Comparison of ENCODE assay signal across 26 cellular contexts in the genomic region with DNA sequence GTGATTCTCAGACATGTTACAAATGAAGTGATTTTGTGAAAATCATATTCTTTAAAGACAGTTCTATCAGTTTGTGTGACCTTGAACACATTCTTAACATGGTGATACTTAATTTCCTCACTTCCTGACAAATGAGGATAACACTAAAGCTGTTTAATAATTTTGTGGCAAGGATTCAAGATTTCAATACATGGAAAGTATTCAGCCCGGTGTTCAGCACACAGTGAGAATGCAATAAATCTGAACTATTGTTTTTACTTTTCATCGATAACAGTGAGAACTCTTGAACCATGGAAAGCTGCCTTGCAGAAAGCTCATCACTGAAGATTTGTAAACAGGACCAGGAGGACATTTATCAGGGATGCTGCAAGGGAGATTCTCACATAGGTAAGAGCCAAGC. TPM values are rescaled to one million over a fixed set of nuclear protein-coding genes. Genes with fewer than 3 reads are reported as not detected.
"Had no signal": no experiment of that assay in that cellular context is flagged by ENCODE, and none has a peak within 500 bp of the region (broad histone marks: within the 10 kb centered on the region; RNA-seq: fewer than 3 reads in every experiment).

No MANE protein-coding gene starts in this region.

- H3K4me3 ChIP-seq: adrenal gland, coronary artery, ovary, right lobe of liver, skin epidermis, tibial nerve, uterus had no signal

- H3K27ac Mint-ChIP-seq: activated B cell treated with CpG ODN at 0.5 μM for 24 hours; activated CD4-positive, alpha-beta T cell treated with anti-CD3 and anti-CD28 coated beads for 36 hours; activated naive CD8-positive, alpha-beta T cell; activated T-helper 2 cell treated with anti-CD3 and anti-CD28 coated beads, Interferon-gamma antibody, Interleukin-2, Interleukin-4, amounts not matched to agents 10 μg/mL and 5 μg/mL and 100 μg/mL, durations not matched to agents 14 hours and 24 hours and 36 hours; natural killer cell treated with Interleukin-12 subunit alpha and Interleukin-12 subunit beta and Interleukin-15 and Interleukin-18, amount 100 ng/mL, for 72 hours; stimulated activated effector memory CD8-positive, alpha-beta T cell treated with anti-CD3 and anti-CD28 coated beads, Interleukin-12 subunit alpha, Interleukin-12 subunit beta, amount 100 ng/mL, for 72 hours; stimulated activated naive CD8-positive, alpha-beta T cell treated with anti-CD3 and anti-CD28 coated beads, Interleukin-15, amount 100 ng/mL, for 72 hours; T-helper 17 cell had no signal

- H3K4me3 Mint-ChIP-seq: activated B cell treated with CpG ODN at 0.5 μM for 24 hours; activated CD4-positive, alpha-beta T cell treated with anti-CD3 and anti-CD28 coated beads for 36 hours; activated naive CD8-positive, alpha-beta T cell; activated T-cell treated with anti-CD3 and anti-CD28 coated beads, Interleukin-2, amount 50 U/mL, for 4 hours; central memory CD8-positive, alpha-beta T cell; natural killer cell treated with Interleukin-12 subunit alpha and Interleukin-12 subunit beta and Interleukin-15 and Interleukin-18, amount 100 ng/mL, for 72 hours; stimulated activated effector memory CD8-positive, alpha-beta T cell treated with anti-CD3 and anti-CD28 coated beads, Interleukin-12 subunit alpha, Interleukin-12 subunit beta, amount 100 ng/mL, for 72 hours; stimulated activated naive CD8-positive, alpha-beta T cell treated with anti-CD3 and anti-CD28 coated beads, Interleukin-15, amount 100 ng/mL, for 72 hours; T-helper 17 cell had no signal

- H3K36me3 ChIP-seq: adrenal gland, neutrophil, ovary, right lobe of liver, tibial nerve, uterus had no signal

- H3K9me3 ChIP-seq: adrenal gland, neutrophil, ovary, right lobe of liver, tibial nerve, uterus had no signal

- H3K4me1 ChIP-seq: right lobe of liver, uterus had no signal

- DNase-seq: activated B cell treated with CpG ODN at 0.5 μM for 24 hours; activated CD4-positive, alpha-beta T cell treated with anti-CD3 and anti-CD28 coated beads for 36 hours; activated CD4-positive, alpha-beta T cell treated with anti-CD3 and anti-CD28 coated beads, Interleukin-2, amount 50 U/mL, for 4 hours; activated CD8-positive, alpha-beta memory T cell treated with anti-CD3 and anti-CD28 coated beads, Interleukin-2, amount 50 U/mL, for 48 hours; activated naive CD4-positive, alpha-beta T cell; activated T-cell treated with anti-CD3 and anti-CD28 coated beads, Interleukin-2, amount 50 U/mL, for 4 hours; ovary; right lobe of liver; stimulated activated CD4-positive, alpha-beta T cell treated with anti-CD3 and anti-CD28 coated beads, Interleukin-2, amount 100 ng/mL, for 24 hours; stimulated activated naive CD8-positive, alpha-beta T cell treated with anti-CD3 and anti-CD28 coated beads, Interleukin-15, amount 100 ng/mL, for 72 hours; SW 1271; T-helper 17 cell had no signal

- H3K27me3 Mint-ChIP-seq: activated naive CD8-positive, alpha-beta T cell had no signal

- H3K27me3 ChIP-seq: neutrophil, ovary, right lobe of liver, tibial nerve, uterus had no signal

- H3K36me3 Mint-ChIP-seq: activated naive CD8-positive, alpha-beta T cell; natural killer cell treated with Interleukin-12 subunit alpha and Interleukin-12 subunit beta and Interleukin-15 and Interleukin-18, amount 100 ng/mL, for 72 hours; stimulated activated effector memory CD8-positive, alpha-beta T cell treated with anti-CD3 and anti-CD28 coated beads, Interleukin-12 subunit alpha, Interleukin-12 subunit beta, amount 100 ng/mL, for 72 hours had no signal

- ATAC-seq: activated CD4-positive, alpha-beta T cell treated with anti-CD3 and anti-CD28 coated beads for 36 hours; activated T-cell treated with anti-CD3 and anti-CD28 coated beads, Interleukin-2, amount 50 U/mL, for 4 hours; natural killer cell treated with Interleukin-12 subunit alpha and Interleukin-12 subunit beta and Interleukin-15 and Interleukin-18, amount 100 ng/mL, for 72 hours; stimulated activated effector memory CD8-positive, alpha-beta T cell treated with anti-CD3 and anti-CD28 coated beads, Interleukin-12 subunit alpha, Interleukin-12 subunit beta, amount 100 ng/mL, for 72 hours; stimulated activated naive CD8-positive, alpha-beta T cell treated with anti-CD3 and anti-CD28 coated beads, Interleukin-15, amount 100 ng/mL, for 72 hours; T-helper 17 cell had no signal

- H3K4me1 Mint-ChIP-seq: activated B cell treated with CpG ODN at 0.5 μM for 24 hours; activated CD4-positive, alpha-beta T cell treated with anti-CD3 and anti-CD28 coated beads for 36 hours; central memory CD8-positive, alpha-beta T cell; stimulated activated effector memory CD8-positive, alpha-beta T cell treated with anti-CD3 and anti-CD28 coated beads, Interleukin-12 subunit alpha, Interleukin-12 subunit beta, amount 100 ng/mL, for 72 hours; stimulated activated naive CD8-positive, alpha-beta T cell treated with anti-CD3 and anti-CD28 coated beads, Interleukin-15, amount 100 ng/mL, for 72 hours; T-helper 17 cell had no signal

- H3K27ac ChIP-seq: neutrophil, ovary, right lobe of liver had no signal

- H3K9me3 Mint-ChIP-seq: activated B cell treated with CpG ODN at 0.5 μM for 24 hours; activated T-helper 2 cell treated with anti-CD3 and anti-CD28 coated beads, Interferon-gamma antibody, Interleukin-2, Interleukin-4, amounts not matched to agents 10 μg/mL and 5 μg/mL and 100 μg/mL, durations not matched to agents 14 hours and 24 hours and 36 hours; central memory CD8-positive, alpha-beta T cell; stimulated activated effector memory CD8-positive, alpha-beta T cell treated with anti-CD3 and anti-CD28 coated beads, Interleukin-12 subunit alpha, Interleukin-12 subunit beta, amount 100 ng/mL, for 72 hours had no signal

RNA-seq across cellular contexts. Expression of gene C5orf46, which starts 57.1 kb away (rescaled TPM):
- total RNA-seq: activated B cell treated with CpG ODN at 0.5 μM for 24 hours; activated CD4-positive, alpha-beta T cell treated with anti-CD3 and anti-CD28 coated beads for 36 hours; activated CD8-positive, alpha-beta memory T cell treated with anti-CD3 and anti-CD28 coated beads for 36 hours; activated T-cell treated with anti-CD3 and anti-CD28 coated beads, Interleukin-2, amount 50 U/mL, for 4 hours; activated T-helper 2 cell treated with anti-CD3 and anti-CD28 coated beads, Interferon-gamma antibody, Interleukin-2, Interleukin-4, amounts not matched to agents 10 μg/mL and 5 μg/mL and 100 μg/mL, durations not matched to agents 14 hours and 24 hours and 36 hours; adrenal gland; frontal cortex; natural killer cell treated with Interleukin-12 subunit alpha and Interleukin-12 subunit beta and Interleukin-15 and Interleukin-18, amount 100 ng/mL, for 72 hours; ovary; pulmonary artery endothelial cell; T-helper 17 cell; tibial nerve; uterus had no signal
